13 cellular contexts compared by ENCODE assay signal in genomic region chr5:9622891-9623547, GRCh38. TPM values are rescaled to one million over a fixed set of nuclear protein-coding genes. Genes with fewer than 3 reads are reported as not detected.
DNase-seq lines count a peak whose midpoint lies in the region; ATAC-seq and TF ChIP-seq lines count a peak whose summit lies in the region.
"Had no signal": no experiment of that assay in that cellular context is flagged by ENCODE, and none has a peak within 500 bp of the region (broad histone marks: within the 10 kb centered on the region; RNA-seq: fewer than 3 reads in every experiment).

No MANE protein-coding gene starts in this region.

- H3K36me3 ChIP-seq in right atrium auricular region (no peaks in the 10 kb centered on the region), MG63 (no peaks in the 10 kb centered on the region)

- intact Hi-C loops in Right ventricle myocardium superior (cut with DNase I) = no loop called here

- H3K9me3 ChIP-seq in right atrium auricular region = no peaks in the 10 kb centered on the region
- H3K9me3 ChIP-seq in MG63 = no peaks in the 10 kb centered on the region

- peak; percentile 69 for ATAC-seq in Right ventricle myocardium superior (ENCODE audit: poor library complexity)
- no peak for ATAC-seq in HG03457 (IDR thresholded peaks at IDR 0.05; ENCODE audit: unreplicated experiment)
- ATAC-seq: naive thymus-derived CD4-positive, alpha-beta T cell had no signal

- H3K27me3 ChIP-seq in right atrium auricular region (no peaks in the 10 kb centered on the region), MG63 (no peaks in the 10 kb centered on the region)

- H3K27ac Mint-ChIP-seq in progenitor cell of endocrine pancreas = no peak overlapping the region
- H3K27ac Mint-ChIP-seq: naive thymus-derived CD4-positive, alpha-beta T cell had no signal

- TF ChIP-seq CTCF in right atrium auricular region (IDR thresholded peaks at IDR 0.05) (no peak), fibroblast of pulmonary artery (IDR thresholded peaks at IDR 0.05; ENCODE audit: low read length, missing control alignments) (no peak), progenitor cell of endocrine pancreas (IDR thresholded peaks at IDR 0.05; ENCODE audit: unreplicated experiment) (no peak)

- peaks cover 0 to 20% of the 10 kb centered on the region in 2 donors for H3K4me1 ChIP-seq in right atrium auricular region

- H3K36me3 Mint-ChIP-seq in progenitor cell of endocrine pancreas (ENCODE audit: insufficient read depth) = no peaks in the 10 kb centered on the region
- H3K36me3 Mint-ChIP-seq: naive thymus-derived CD4-positive, alpha-beta T cell had no signal

- H3K27me3 Mint-ChIP-seq in progenitor cell of endocrine pancreas = peaks cover 7% of the 10 kb centered on the region

- DNase-seq in Right ventricle myocardium superior (no peak), right atrium auricular region (ENCODE audit: low spot score) (no peak), MG63 (peak; percentile 32), fibroblast of pulmonary artery (ENCODE audit: low read depth) (peak; percentile 93), stromal cell of bone marrow (ENCODE audit: low read depth) (peak; percentile 41), progenitor cell of endocrine pancreas (ENCODE audit: low spot score, unreplicated experiment) (no peak), cortex of kidney (lab: John Stamatoyannopoulos, UW) (no peak)
- DNase-seq: activated CD4-positive, alpha-beta T cell treated with anti-CD3 and anti-CD28 coated beads for 1 hour; amygdala; head of caudate nucleus; naive thymus-derived CD4-positive, alpha-beta T cell had no signal

- peaks cover 5% of the 10 kb centered on the region for H3K4me1 Mint-ChIP-seq in progenitor cell of endocrine pancreas (ENCODE audit: low read depth)
- H3K4me1 Mint-ChIP-seq: naive thymus-derived CD4-positive, alpha-beta T cell had no signal

- no peak overlapping the region for H3K4me3 Mint-ChIP-seq in progenitor cell of endocrine pancreas (ENCODE audit: low read depth)
- H3K4me3 Mint-ChIP-seq: naive thymus-derived CD4-positive, alpha-beta T cell had no signal

- H3K4me3 ChIP-seq in right atrium auricular region (no peak overlapping the region), MG63 (no peak overlapping the region), fibroblast of pulmonary artery (replicated peaks; ENCODE audit: low read depth, low read length) (no peak overlapping the region)

- H3K27ac ChIP-seq in right atrium auricular region = no peak overlapping the region

- H3K9me3 Mint-ChIP-seq in progenitor cell of endocrine pancreas (ENCODE audit: low read depth) = no peaks in the 10 kb centered on the region

RNA-seq across cellular contexts. Expression of gene TAS2R1, which starts 7.1 kb away (rescaled TPM):
- not detected for total RNA-seq in Right ventricle myocardium superior
- not detected for total RNA-seq in right atrium auricular region
- 0.64 TPM in 1 of 2 replicates, not detected in the other for total RNA-seq in MG63 (2014; rRNA removed; shearing (Covaris generic); ENCODE audit: low replicate concordance)
- 0.22 TPM in 1 of 2 replicates, not detected in the other for total RNA-seq in progenitor cell of endocrine pancreas
- total RNA-seq: naive thymus-derived CD4-positive, alpha-beta T cell; ureter had no signal

Comparison
In these comparisons a context has a peak if more than half of its experiments do, and no peak if none do; other contexts are left out.
1. DNase-seq: peak in MG63 (single experiment), fibroblast of pulmonary artery (single experiment) and stromal cell of bone marrow (single experiment); none in Right ventricle myocardium superior (single experiment), right atrium auricular region (single experiment), progenitor cell of endocrine pancreas (single experiment) and cortex of kidney (single experiment).